In genomic region chrX:120014354-120015129, GRCh38 we compare ENCODE assay signal across 9 cellular contexts.
A peak's percentile ranks its signal among the peaks of the same experiment; 100 is the strongest.
DNase-seq lines count a peak whose midpoint lies in the region; ATAC-seq and TF ChIP-seq lines count a peak whose summit lies in the region.
"Had no signal": no experiment of that assay in that cellular context is flagged by ENCODE, and none has a peak within 500 bp of the region (broad histone marks: within the 10 kb centered on the region; RNA-seq: fewer than 3 reads in every experiment).

No MANE protein-coding gene starts in this region.

- ATAC-seq in omental fat pad (ENCODE audit: low FRiP score) (no peak), GM19035 (IDR thresholded peaks at IDR 0.05; ENCODE audit: unreplicated experiment) (no peak)

- H2BK120ac ChIP-seq in neuronal stem cell (ENCODE audit: low read depth, low read length) = no peak overlapping the region

- H3K18ac ChIP-seq in neuronal stem cell (ENCODE audit: low read length) = no peak overlapping the region

- peak overlapping the region; percentile 31 for H3K9ac ChIP-seq in HUES6 (ENCODE audit: low read length)
- no peak overlapping the region for H3K9ac ChIP-seq in neuronal stem cell (ENCODE audit: low read depth, low read length, poor library complexity)

- peaks cover 54 to 69% (median 66%) of the 10 kb centered on the region in 3 donors for H3K27me3 Mint-ChIP-seq in CD14-positive monocyte (ENCODE audit: low read depth in 3 of 3)

- H3K4me1 ChIP-seq in HUES6 (ENCODE audit: control insufficient read depth, insufficient read depth, low read length) (peaks cover 11% of the 10 kb centered on the region; the same call in 1 of the 2 replicates), neuronal stem cell (ENCODE audit: control insufficient read depth in 2 of 2, insufficient read depth in 1 of 2, low read depth in 1 of 2, low read length in 2 of 2) (no peaks in the 10 kb centered on the region)

- H3K27ac ChIP-seq in HUES6 (ENCODE audit: low read depth, low read length) (no peak overlapping the region), neuronal stem cell (replicated peaks; ENCODE audit: low read length) (no peak overlapping the region)

- H4K91ac ChIP-seq in neuronal stem cell (ENCODE audit: low read depth, low read length, poor library complexity) = no peak overlapping the region

- H3K27ac Mint-ChIP-seq in CD14-positive monocyte = no peak overlapping the region

- no peaks in the 10 kb centered on the region for H3K36me3 Mint-ChIP-seq in CD14-positive monocyte

- DNase-seq in CD14-positive monocyte (ENCODE audit: low spot score) = no peak
- DNase-seq in epithelial cell of proximal tubule (ENCODE audit: low read depth) = no peak
- DNase-seq in neuronal stem cell (ENCODE audit: low spot score) = no peak
- DNase-seq in omental fat pad (ENCODE audit: low spot score) = no peak
- no peak for DNase-seq in NCI-H524 (lab: John Stamatoyannopoulos, UW)
- DNase-seq in pons (ENCODE audit: low spot score) = no peak
- DNase-seq: COR-L47 had no signal

- no peaks in the 10 kb centered on the region for H3K9me3 ChIP-seq in HUES6 (ENCODE audit: control insufficient read depth, insufficient read depth, low read depth, low read length)
- no peaks in the 10 kb centered on the region for H3K9me3 ChIP-seq in neuronal stem cell (replicated peaks in 1 of 2; ENCODE audit: control insufficient read depth in 2 of 2, insufficient read depth in 1 of 2, low read depth in 1 of 2, low read length in 2 of 2)

- H3K4me3 ChIP-seq in HUES6 (ENCODE audit: low read depth, low read length) (peak overlapping the region; percentile 63), epithelial cell of proximal tubule (ENCODE audit: low read depth, low read length) (peak overlapping the region; percentile 19), neuronal stem cell (ENCODE audit: low read length in 2 of 2) (no peak overlapping the region)

- H2AK5ac ChIP-seq in neuronal stem cell (ENCODE audit: low read depth, low read length) = no peak overlapping the region

- H4K8ac ChIP-seq in neuronal stem cell (ENCODE audit: low read depth, low read length) = no peak overlapping the region

- no peaks in the 10 kb centered on the region for H3K79me1 ChIP-seq in neuronal stem cell (ENCODE audit: low read depth, low read length)

- no peak overlapping the region for H2BK15ac ChIP-seq in neuronal stem cell (ENCODE audit: low read length)

- H2AFZ ChIP-seq in neuronal stem cell (ENCODE audit: low read length) = peak overlapping the region; percentile 67

- H2BK5ac ChIP-seq in neuronal stem cell (ENCODE audit: low read length) = no peak overlapping the region

- H3K4me3 Mint-ChIP-seq in CD14-positive monocyte = peak overlapping the region; percentile 75 to 87

- H3K9me3 Mint-ChIP-seq in CD14-positive monocyte = peaks cover 0 to 7% (median 3%) of the 10 kb centered on the region in 7 donors

- no peak overlapping the region for H3K14ac ChIP-seq in neuronal stem cell (ENCODE audit: low read length)

- H3K4ac ChIP-seq in neuronal stem cell (ENCODE audit: low read length) = no peak overlapping the region

- H3K4me1 Mint-ChIP-seq in CD14-positive monocyte = peaks cover 19% of the 10 kb centered on the region

- H3K23ac ChIP-seq in neuronal stem cell (ENCODE audit: low read depth, low read length, poor library complexity) = no peak overlapping the region

- no peak overlapping the region for H2BK12ac ChIP-seq in neuronal stem cell (ENCODE audit: low read length)

- H3K36me3 ChIP-seq in HUES6 (ENCODE audit: control insufficient read depth, insufficient read depth, low read length) (no peaks in the 10 kb centered on the region), neuronal stem cell (replicated peaks in 1 of 2; ENCODE audit: control insufficient read depth in 2 of 2, insufficient read depth in 2 of 2, low read length in 2 of 2) (no peaks in the 10 kb centered on the region)

- WGBS in neuronal stem cell (ENCODE audit: extremely low coverage in 2 of 2, insufficient read length in 2 of 2, insufficient replicate concordance in 1 of 2), 2 donors = no CpG with 5 or more reads among the region's 30 CpGs

- peaks cover 68% of the 10 kb centered on the region for H3K27me3 ChIP-seq in HUES6 (ENCODE audit: control insufficient read depth, insufficient read depth, low read length)
- H3K27me3 ChIP-seq in neuronal stem cell (ENCODE audit: control insufficient read depth in 3 of 3, insufficient read depth in 3 of 3, low read depth in 1 of 3, low read length in 3 of 3) = peaks cover 2 to 70% (median 42%) of the 10 kb centered on the region in 3 experiments

- no peak overlapping the region for H3K4me2 ChIP-seq in neuronal stem cell (ENCODE audit: insufficient read depth, low read length, poor library complexity, severe bottlenecking)

- TF ChIP-seq CTCF in CD14-positive monocyte (IDR thresholded peaks at IDR 0.05) (no peak), epithelial cell of proximal tubule (conservative IDR thresholded peaks at IDR 0.05; ENCODE audit: low read depth, low read length) (no peak), omental fat pad (IDR thresholded peaks at IDR 0.05) (no peak)

- intact Hi-C loops in CD14-positive monocyte (cut with micrococcal nuclease) = no loop called here

Comparison
In these comparisons a context has a peak if more than half of its experiments do, and no peak if none do; other contexts are left out.
1. H3K4me3 ChIP-seq: peak in HUES6 (single experiment) and epithelial cell of proximal tubule (single experiment); none in neuronal stem cell (0 of 2).